14 cellular contexts compared by ENCODE assay signal in genomic region chr14:99576304-99576703, GRCh38. TPM values are rescaled to one million over a fixed set of nuclear protein-coding genes. Genes with fewer than 3 reads are reported as not detected.
DNase-seq lines count a peak whose midpoint lies in the region; TF ChIP-seq lines count a peak whose summit lies in the region.
"Had no signal": no experiment of that assay in that cellular context is flagged by ENCODE, and none has a peak within 500 bp of the region (broad histone marks: within the 10 kb centered on the region; RNA-seq: fewer than 3 reads in every experiment).

No MANE protein-coding gene starts in this region.

- no peaks in the 10 kb centered on the region for H3K4me1 Mint-ChIP-seq in T-helper 2 cell treated with Interferon-gamma antibody and Interleukin-4, amounts not matched to agents 5 μg/mL and 100 μg/mL, for 36 hours (ENCODE audit: low read depth)

- no peak for TF ChIP-seq EP300 in transverse colon (IDR thresholded peaks at IDR 0.05; ENCODE audit: low read depth)

- peak; percentile 18 for DNase-seq in DMS53 (lab: John Stamatoyannopoulos, UW)
- DNase-seq in DMS53 treated with DMSO at 0.1 percent for 48 hours (lab: John Stamatoyannopoulos, UW; ENCODE audit: unreplicated experiment): no peak
- no peak for DNase-seq in breast epithelium (ENCODE audit: low spot score in 2 of 2)
- DNase-seq in transverse colon: no peak
- DNase-seq in OCI-LY7 (ENCODE audit: low spot score): no peak
- DNase-seq in T-helper 2 cell treated with Interferon-gamma antibody and Interleukin-4, amounts not matched to agents 5 μg/mL and 100 μg/mL, for 36 hours (ENCODE audit: low spot score): no peak
- DNase-seq in activated CD4-positive, alpha-beta T cell treated with anti-CD3 and anti-CD28 coated beads for 48 hours: no peak
- DNase-seq: 8988T; DMS153; naive thymus-derived CD4-positive, alpha-beta T cell; NCI-H774 had no signal

- no peaks in the 10 kb centered on the region for H3K9me3 Mint-ChIP-seq in T-helper 2 cell treated with Interferon-gamma antibody and Interleukin-4, amounts not matched to agents 5 μg/mL and 100 μg/mL, for 36 hours
- H3K9me3 Mint-ChIP-seq: activated naive CD4-positive, alpha-beta T cell treated with anti-CD3 and anti-CD28 coated beads, Interleukin-2, amount 50 U/mL, for 24 hours; naive thymus-derived CD4-positive, alpha-beta T cell had no signal

- no peak overlapping the region for H3K4me2 ChIP-seq in OCI-LY7 (ENCODE audit: low read length)
- H3K4me2 ChIP-seq: KMS-11 had no signal

- BruUV-seq in OCI-LY7 (replicated peaks; lab: Mats Ljungman, UMichigan): no TSS peak

- H3K36me3 Mint-ChIP-seq in T-helper 2 cell treated with Interferon-gamma antibody and Interleukin-4, amounts not matched to agents 5 μg/mL and 100 μg/mL, for 36 hours (ENCODE audit: low read depth): no peaks in the 10 kb centered on the region
- H3K36me3 Mint-ChIP-seq: activated naive CD4-positive, alpha-beta T cell treated with anti-CD3 and anti-CD28 coated beads, Interleukin-2, amount 50 U/mL, for 24 hours; naive thymus-derived CD4-positive, alpha-beta T cell had no signal

- intact Hi-C loops in breast epithelium (cut with DNase I; ENCODE audit: low total_unique reads): no loop called here
- intact Hi-C loops in transverse colon (cut with DNase I; ENCODE audit: low total_unique reads): no loop called here
- intact Hi-C loops in OCI-LY7 (cut with micrococcal nuclease; ENCODE audit: unreplicated experiment): no loop called here

- no peaks in the 10 kb centered on the region; the same call in 1 of the 2 replicates for H4K20me1 ChIP-seq in OCI-LY7 (ENCODE audit: insufficient read depth, low read length)

- H3K4me1 ChIP-seq in breast epithelium (peaks cover 14 to 37% of the 10 kb centered on the region in 2 donors), mesodermal cell (ENCODE audit: control insufficient read depth, insufficient read depth, low read length, poor library complexity, severe bottlenecking) (peaks cover 74% of the 10 kb centered on the region), transverse colon (peaks cover 87 to 98% (median 94%) of the 10 kb centered on the region in 4 donors), OCI-LY7 (ENCODE audit: insufficient read depth, low read length, poor library complexity, severe bottlenecking) (peaks cover 26% of the 10 kb centered on the region)

- no peak overlapping the region for H3K4me3 Mint-ChIP-seq in T-helper 2 cell treated with Interferon-gamma antibody and Interleukin-4, amounts not matched to agents 5 μg/mL and 100 μg/mL, for 36 hours
- H3K4me3 Mint-ChIP-seq: activated naive CD4-positive, alpha-beta T cell treated with anti-CD3 and anti-CD28 coated beads, Interleukin-2, amount 50 U/mL, for 24 hours; naive thymus-derived CD4-positive, alpha-beta T cell had no signal

- no peaks in the 10 kb centered on the region for H3K9me2 ChIP-seq in OCI-LY7 (ENCODE audit: insufficient read depth, low read length)

- H3K27me3 ChIP-seq in breast epithelium (no peaks in the 10 kb centered on the region), transverse colon (no peaks in the 10 kb centered on the region)

- H3K36me3 ChIP-seq in breast epithelium: no peaks in the 10 kb centered on the region
- H3K36me3 ChIP-seq in mesodermal cell (ENCODE audit: control insufficient read depth, insufficient read depth, low read length): no peaks in the 10 kb centered on the region
- H3K36me3 ChIP-seq in transverse colon: no peaks in the 10 kb centered on the region
- H3K36me3 ChIP-seq in OCI-LY7 (ENCODE audit: insufficient read depth, low read length): no peaks in the 10 kb centered on the region

- no peaks in the 10 kb centered on the region for H3K27me3 Mint-ChIP-seq in T-helper 2 cell treated with Interferon-gamma antibody and Interleukin-4, amounts not matched to agents 5 μg/mL and 100 μg/mL, for 36 hours (ENCODE audit: low read depth)
- H3K27me3 Mint-ChIP-seq: activated naive CD4-positive, alpha-beta T cell treated with anti-CD3 and anti-CD28 coated beads, Interleukin-2, amount 50 U/mL, for 24 hours; naive thymus-derived CD4-positive, alpha-beta T cell had no signal

- TF ChIP-seq POLR2A in breast epithelium (IDR thresholded peaks at IDR 0.05): no peak
- no peak for TF ChIP-seq POLR2A in transverse colon (IDR thresholded peaks at IDR 0.05)

- no peak overlapping the region for H3K27ac Mint-ChIP-seq in T-helper 2 cell treated with Interferon-gamma antibody and Interleukin-4, amounts not matched to agents 5 μg/mL and 100 μg/mL, for 36 hours
- H3K27ac Mint-ChIP-seq: activated naive CD4-positive, alpha-beta T cell treated with anti-CD3 and anti-CD28 coated beads, Interleukin-2, amount 50 U/mL, for 24 hours; naive thymus-derived CD4-positive, alpha-beta T cell had no signal

- CTCF ChIA-PET in OCI-LY7 (lab: Charles Lee; ENCODE audit: unreplicated experiment): interaction anchor here (0.6 to 1.1 kb wide), 3 partner anchors 56 to 217 kb away, joined by 3 to 5 read pairs (median 3); partner anchors contain the start of gene EML1

- no peak overlapping the region for H2AFZ ChIP-seq in OCI-LY7 (ENCODE audit: low read length)

- WGBS in mesodermal cell (ENCODE audit: insufficient coverage in 2 of 2), 2 experiments: 71 to 79% methylated on average over 5 of the region's 5 CpGs
- 64% methylated on average over 5 of the region's 5 CpGs; no CpG with 5 or more reads in 1 of the 2 donors for WGBS in transverse colon (ENCODE audit: low coverage in 1 of 2), 2 donors

- in situ Hi-C loops in transverse colon (cut with MboI; ENCODE audit: low pct_ligation_motif_present in 1 of 4, low pct_unique_long_range_greater_than_20kb in 1 of 4, low sequenced_read_pairs in 3 of 4): no loop called here

- POLR2A ChIA-PET in OCI-LY7 (lab: Charles Lee): interaction anchor here (0.6 kb wide), 1 partner anchor 89 kb away, joined by 4 read pairs; no protein-coding TSS in a partner anchor

- H3K9me3 ChIP-seq in breast epithelium (no peaks in the 10 kb centered on the region), mesodermal cell (ENCODE audit: control insufficient read depth, low read length) (no peaks in the 10 kb centered on the region), transverse colon (no peaks in the 10 kb centered on the region), OCI-LY7 (ENCODE audit: low read length) (no peaks in the 10 kb centered on the region)

- no peak for TF ChIP-seq CTCF in breast epithelium (IDR thresholded peaks at IDR 0.05)
- TF ChIP-seq CTCF in transverse colon (IDR thresholded peaks at IDR 0.05): no peak
- TF ChIP-seq CTCF in OCI-LY7 (conservative IDR thresholded peaks at IDR 0.05; ENCODE audit: low read length): no peak

- H3K27ac ChIP-seq in breast epithelium (peak overlapping the region; percentile 84 to 87), mesodermal cell (ENCODE audit: low read depth, low read length, severe bottlenecking) (peak overlapping the region; percentile 57), transverse colon (peak overlapping the region; percentile 77 to 86 (median 84)), OCI-LY7 (ENCODE audit: low read depth, low read length, poor library complexity, severe bottlenecking) (no peak overlapping the region)
- H3K27ac ChIP-seq: KMS-11 had no signal

- no peaks in the 10 kb centered on the region for H3K79me2 ChIP-seq in OCI-LY7 (ENCODE audit: insufficient read depth, low read depth, low read length)

- no peak overlapping the region for H3K4me3 ChIP-seq in breast epithelium
- no peak overlapping the region for H3K4me3 ChIP-seq in mesodermal cell (ENCODE audit: extremely low read depth, insufficient read depth, low read length, poor library complexity, severe bottlenecking)
- no peak overlapping the region for H3K4me3 ChIP-seq in transverse colon
- no peak overlapping the region for H3K4me3 ChIP-seq in OCI-LY7 (ENCODE audit: low read depth, low read length, poor library complexity, severe bottlenecking)

RNA-seq across cellular contexts. Expression of gene CCDC85C, which starts 27.7 kb away (rescaled TPM):
- total RNA-seq in breast epithelium (1 to 10 TPM; 1.3 to 8.3 (median 4.3) TPM), transverse colon (10 to 100 TPM; 19.3 to 55.4 (median 45.7) TPM), OCI-LY7 (2022) (14.6 and 15.0 TPM in 2 replicates)
- polyA plus RNA-seq in mesodermal cell (2013, experiment 1 of 2): 16.8 TPM
- polyA plus RNA-seq in mesodermal cell (2013, experiment 2 of 2): 17.4 TPM
- 3.6 and 6.4 TPM in 2 replicates for total RNA-seq in OCI-LY7 (2014; rRNA removed; shearing (Covaris generic))
